In the genomic region with DNA sequence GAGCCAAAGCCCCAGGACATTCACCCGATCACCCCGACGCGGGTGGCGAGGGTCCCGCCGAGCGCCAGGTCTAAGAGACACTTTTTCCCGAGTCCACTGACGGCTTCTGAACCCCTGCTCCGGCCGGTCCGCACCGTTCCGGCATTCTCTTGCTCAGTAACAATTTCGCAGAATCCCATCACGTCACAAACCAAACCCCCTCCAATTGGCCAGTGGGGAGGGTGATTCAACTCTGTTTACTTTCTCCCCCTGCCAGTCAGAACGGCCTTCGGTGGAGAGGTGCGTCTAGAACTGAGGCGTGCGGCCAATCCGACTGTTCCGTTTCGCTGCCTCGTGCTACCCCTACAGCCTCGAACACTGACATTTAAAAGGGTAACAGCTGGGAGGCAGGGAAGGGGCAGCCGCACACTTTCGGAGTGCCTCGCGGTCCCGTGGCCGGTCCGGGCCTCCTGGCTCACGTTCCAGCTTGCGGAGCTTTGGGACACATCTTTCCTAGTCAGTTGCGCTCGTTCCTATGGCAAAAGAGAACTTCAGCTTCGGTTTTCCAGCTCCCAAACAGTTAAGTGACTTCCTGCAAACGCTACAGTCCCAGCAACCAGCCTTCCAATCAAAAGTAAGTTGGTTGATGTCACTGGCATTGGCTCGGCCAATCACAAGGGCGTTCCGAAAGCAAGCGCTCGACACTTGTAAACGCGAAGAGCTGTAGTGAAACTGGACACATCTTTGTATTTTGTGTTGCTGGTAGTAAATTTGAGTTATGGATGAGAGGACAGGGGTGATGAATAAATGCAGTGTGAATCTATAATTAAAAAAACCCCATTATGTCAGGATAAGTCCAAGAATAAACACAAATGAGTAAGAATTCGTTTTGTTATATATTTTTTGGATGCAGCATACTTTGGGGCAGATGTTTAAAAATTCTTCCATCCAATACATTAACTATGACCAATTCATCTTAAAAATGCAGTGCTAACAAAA, we compare ENCODE assay signal across 8 cellular contexts.
A peak's percentile ranks its signal among the peaks of the same experiment; 100 is the strongest.
DNase-seq lines count a peak whose midpoint lies in the region; ATAC-seq and TF ChIP-seq lines count a peak whose summit lies in the region.

A gene (minus strand): TSS at position 860 of the 978 bp plus-strand sequence. CDS start 1,294 bp downstream, outside the sequence.

- DNase-seq in AG09309 (ENCODE audit: low read depth), result peak; percentile 98
- DNase-seq in NCI-H510A treated with DMSO at 0.1 percent for 48 hours (lab: John Stamatoyannopoulos, UW), result peak; percentile 91
- peak; percentile 87 to 88 for DNase-seq in activated CD4-positive, alpha-beta T cell treated with anti-CD3 and anti-CD28 coated beads for 4 hours
- DNase-seq in choroid plexus epithelial cell (ENCODE audit: low read depth), result peak; percentile 100
- DNase-seq in kidney glomerular epithelial cell (lab: John Stamatoyannopoulos, UW), result peak; percentile 95
- DNase-seq in stimulated activated CD4-positive, alpha-beta T cell treated with anti-CD3 and anti-CD28 coated beads, Interleukin-15, amount 100 ng/mL, for 48 hours (ENCODE audit: low read depth in 2 of 2), result peak; percentile 83 to 91

- peak within 1 kb of the TSS; percentile 94 for H3K4me3 ChIP-seq in AG09309 (ENCODE audit: control insufficient read depth, low read depth, low read length)
- H3K4me3 ChIP-seq in choroid plexus epithelial cell (ENCODE audit: low read depth, low read length), result peak within 1 kb of the TSS; percentile 70

- TF ChIP-seq CTCF in AG09309 (IDR thresholded peaks at IDR 0.05; ENCODE audit: control insufficient read depth, insufficient read depth, low read depth, low read length, missing control alignments) (no peak), choroid plexus epithelial cell (conservative IDR thresholded peaks at IDR 0.05; ENCODE audit: low read depth, low read length) (no peak)

- ATAC-seq in GM19025 (IDR thresholded peaks at IDR 0.05; ENCODE audit: low read depth, unreplicated experiment), result peak; percentile 57
- ATAC-seq in HG03280 (IDR thresholded peaks at IDR 0.05; ENCODE audit: unreplicated experiment), result peak; percentile 65

Comparison
In these comparisons a context has a peak if more than half of its experiments do, and no peak if none do; other contexts are left out.
1. Peak in every context shown above with its lines: DNase-seq, ATAC-seq and H3K4me3 ChIP-seq.